23 cellular contexts compared by ENCODE assay signal in genomic region chr18:49874238-49874637, GRCh38.
DNase-seq lines count a peak whose midpoint lies in the region; ATAC-seq lines count a peak whose summit lies in the region.
"Had no signal": no experiment of that assay in that cellular context is flagged by ENCODE, and none has a peak within 500 bp of the region (broad histone marks: within the 10 kb centered on the region; RNA-seq: fewer than 3 reads in every experiment).

No MANE protein-coding gene starts in this region.

- peaks cover 9% of the 10 kb centered on the region for H3K4me1 Mint-ChIP-seq in activated naive CD8-positive, alpha-beta T cell treated with anti-CD3 and anti-CD28 coated beads, Interleukin-2, amount 50 U/mL, for 24 hours
- peaks cover 11% of the 10 kb centered on the region for H3K4me1 Mint-ChIP-seq in activated naive CD8-positive, alpha-beta T cell treated with anti-CD3 and anti-CD28 coated beads for 36 hours

- no peaks in the 10 kb centered on the region for H3K36me3 Mint-ChIP-seq in activated naive CD8-positive, alpha-beta T cell treated with anti-CD3 and anti-CD28 coated beads, Interleukin-2, amount 50 U/mL, for 24 hours (ENCODE audit: low read depth)
- H3K36me3 Mint-ChIP-seq in activated naive CD8-positive, alpha-beta T cell treated with anti-CD3 and anti-CD28 coated beads for 36 hours: no peaks in the 10 kb centered on the region
- H3K36me3 Mint-ChIP-seq: activated CD8-positive, alpha-beta memory T cell treated with anti-CD3 and anti-CD28 coated beads, Interleukin-2, amount 10 ng/mL, durations not matched to agents 7 days and 5 days; stimulated activated naive B cell treated with anti-CD40 and anti-IgM and Interleukin-4, amounts not matched to agents 10 μg/mL and 1 μg/mL and 100 μg/mL, for 72 hours had no signal

- H3K4me3 ChIP-seq in H7 (ENCODE audit: insufficient read depth, low read depth, low read length): no peak overlapping the region
- H3K4me3 ChIP-seq: hepatocyte, lung, Peyer's patch, transverse colon had no signal

- H3K27me3 Mint-ChIP-seq in activated naive CD8-positive, alpha-beta T cell treated with anti-CD3 and anti-CD28 coated beads, Interleukin-2, amount 50 U/mL, for 24 hours: peaks cover 3% of the 10 kb centered on the region
- H3K27me3 Mint-ChIP-seq in activated naive CD8-positive, alpha-beta T cell treated with anti-CD3 and anti-CD28 coated beads for 36 hours: peaks cover 16% of the 10 kb centered on the region

- H3K9me3 Mint-ChIP-seq in activated naive CD8-positive, alpha-beta T cell treated with anti-CD3 and anti-CD28 coated beads, Interleukin-2, amount 50 U/mL, for 24 hours: no peaks in the 10 kb centered on the region
- no peaks in the 10 kb centered on the region for H3K9me3 Mint-ChIP-seq in activated naive CD8-positive, alpha-beta T cell treated with anti-CD3 and anti-CD28 coated beads for 36 hours
- H3K9me3 Mint-ChIP-seq: stimulated activated naive B cell treated with anti-CD40 and anti-IgM and Interleukin-4, amounts not matched to agents 10 μg/mL and 1 μg/mL and 100 μg/mL, for 72 hours had no signal

- H3K27ac Mint-ChIP-seq in activated naive CD8-positive, alpha-beta T cell treated with anti-CD3 and anti-CD28 coated beads, Interleukin-2, amount 50 U/mL, for 24 hours: no peak overlapping the region
- no peak overlapping the region for H3K27ac Mint-ChIP-seq in activated naive CD8-positive, alpha-beta T cell treated with anti-CD3 and anti-CD28 coated beads for 36 hours
- H3K27ac Mint-ChIP-seq: activated CD8-positive, alpha-beta memory T cell treated with anti-CD3 and anti-CD28 coated beads, Interleukin-2, amount 10 ng/mL, durations not matched to agents 7 days and 5 days; stimulated activated naive B cell treated with anti-CD40 and anti-IgM and Interleukin-4, amounts not matched to agents 10 μg/mL and 1 μg/mL and 100 μg/mL, for 72 hours had no signal

- H3K36me3 ChIP-seq in H7 (replicated peaks; ENCODE audit: control insufficient read depth, insufficient read depth, low read length): no peaks in the 10 kb centered on the region; the same call in 1 of the 2 replicates

- no peaks in the 10 kb centered on the region for H3K27me3 ChIP-seq in H7 (ENCODE audit: control insufficient read depth, insufficient read depth, low read length)
- H3K27me3 ChIP-seq: hepatocyte, Peyer's patch, transverse colon had no signal

- H3K4me3 Mint-ChIP-seq in activated naive CD8-positive, alpha-beta T cell treated with anti-CD3 and anti-CD28 coated beads, Interleukin-2, amount 50 U/mL, for 24 hours: no peak overlapping the region
- H3K4me3 Mint-ChIP-seq in activated naive CD8-positive, alpha-beta T cell treated with anti-CD3 and anti-CD28 coated beads for 36 hours: no peak overlapping the region
- H3K4me3 Mint-ChIP-seq: activated CD8-positive, alpha-beta memory T cell treated with anti-CD3 and anti-CD28 coated beads, Interleukin-2, amount 10 ng/mL, durations not matched to agents 7 days and 5 days; stimulated activated naive B cell treated with anti-CD40 and anti-IgM and Interleukin-4, amounts not matched to agents 10 μg/mL and 1 μg/mL and 100 μg/mL, for 72 hours had no signal

- peak; percentile 48 for ATAC-seq in activated naive CD8-positive, alpha-beta T cell treated with anti-CD3 and anti-CD28 coated beads, Interleukin-2, amount 50 U/mL, for 24 hours
- peak; percentile 72 for ATAC-seq in GM21390 (IDR thresholded peaks at IDR 0.05; ENCODE audit: unreplicated experiment)
- ATAC-seq in HG03565 (IDR thresholded peaks at IDR 0.05; ENCODE audit: unreplicated experiment): peak; percentile 45
- no peak for ATAC-seq in HG03439 (IDR thresholded peaks at IDR 0.05; ENCODE audit: unreplicated experiment)
- ATAC-seq: activated CD8-positive, alpha-beta memory T cell treated with anti-CD3 and anti-CD28 coated beads, Interleukin-2, amount 10 ng/mL, durations not matched to agents 7 days and 5 days; right cardiac atrium had no signal

- DNase-seq in activated naive CD8-positive, alpha-beta T cell treated with anti-CD3 and anti-CD28 coated beads, Interleukin-2, amount 50 U/mL, for 24 hours: no peak
- no peak for DNase-seq in activated naive CD8-positive, alpha-beta T cell treated with anti-CD3 and anti-CD28 coated beads for 36 hours
- DNase-seq in DMS53 treated with DMSO at 0.1 percent for 48 hours (lab: John Stamatoyannopoulos, UW; ENCODE audit: unreplicated experiment) (no peak), H7 (no peak), NOMO-1 treated with dmso at 0.1 percent for 144 hours (lab: John Stamatoyannopoulos, UW; ENCODE audit: unreplicated experiment) (no peak)
- DNase-seq: ACHN; activated CD4-positive, CD25-positive, alpha-beta regulatory T cell treated with anti-CD3 and anti-CD28 coated beads, Interleukin-2, amount 50 U/mL, for 72 hours; activated CD8-positive, alpha-beta memory T cell treated with anti-CD3 and anti-CD28 coated beads, Interleukin-2, amount 10 ng/mL, durations not matched to agents 7 days and 5 days; aorta; HCEC 1CT; Kasumi-1; NCI-H1417; Peyer's patch; right cardiac atrium; SK-N-SH; stimulated activated CD4-positive, alpha-beta T cell treated with anti-CD3 and anti-CD28 coated beads, Interleukin-15, amount 100 ng/mL, for 24 hours; stimulated activated naive B cell treated with anti-CD40 and anti-IgM and Interleukin-4, amounts not matched to agents 10 μg/mL and 1 μg/mL and 100 μg/mL, for 72 hours; transverse colon had no signal
